Comparison of ENCODE assay signal across 25 cellular contexts in the genomic region with DNA sequence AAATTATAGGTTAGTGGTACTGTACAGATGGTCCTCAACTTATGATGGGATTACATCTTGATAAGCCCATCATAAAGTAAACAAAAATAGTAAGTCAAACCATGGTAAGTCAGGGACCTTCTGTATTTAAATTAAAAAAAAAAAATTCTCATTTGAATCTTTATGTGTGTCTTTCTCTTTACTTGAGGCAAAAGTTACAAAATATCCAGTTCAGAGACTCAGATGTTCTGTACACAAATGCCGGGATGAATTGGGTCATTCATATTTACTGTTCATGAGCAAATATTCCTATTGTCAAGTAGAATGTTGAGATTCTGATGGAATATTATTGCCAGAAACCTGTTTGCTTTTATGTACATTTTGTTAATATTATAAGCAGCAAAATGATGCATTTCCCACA.
"Had no signal": no experiment of that assay in that cellular context is flagged by ENCODE, and none has a peak within 500 bp of the region (broad histone marks: within the 10 kb centered on the region; RNA-seq: fewer than 3 reads in every experiment).

No MANE protein-coding gene starts in this region.

- H3K27me3 ChIP-seq: breast epithelium, right atrium auricular region, spleen, upper lobe of right lung had no signal

- DNase-seq: activated CD4-positive, alpha-beta T cell treated with anti-CD3 and anti-CD28 coated beads, Interleukin-2, amount 10 ng/mL, durations not matched to agents 24 days and 14 days; activated CD4-positive, CD25-positive, alpha-beta regulatory T cell treated with anti-CD3 and anti-CD28 coated beads, Interleukin-2, amount 50 U/mL, for 72 hours; activated CD8-positive, alpha-beta T cell treated with anti-CD3 and anti-CD28 coated beads for 36 hours; activated gamma-delta T cell treated with Interleukin-2 at 50 U/mL for 16 hours; activated naive CD4-positive, alpha-beta T cell treated with anti-CD3 and anti-CD28 coated beads, Interleukin-2, amount 50 U/mL, for 16 hours; activated naive CD8-positive, alpha-beta T cell treated with anti-CD3 and anti-CD28 coated beads, Interleukin-2, amount 50 U/mL, for 24 hours; activated T-cell treated with anti-CD3 and anti-CD28 coated beads, Interleukin-2, amount 50 U/mL, for 4 hours; amygdala; effector CD8-positive, alpha-beta T cell; islet precursor cell; left ventricle myocardium superior; mammary epithelial cell; nephron progenitor cell; nucleus accumbens; spleen; stimulated activated naive CD4-positive, alpha-beta T cell; SW 1271; T-helper 9 cell; upper lobe of right lung; WERI-Rb-1 had no signal

- H3K27me3 Mint-ChIP-seq: activated CD4-positive, alpha-beta T cell treated with anti-CD3 and anti-CD28 coated beads, Interleukin-2, amount 10 ng/mL, durations not matched to agents 24 days and 14 days; activated CD8-positive, alpha-beta T cell treated with anti-CD3 and anti-CD28 coated beads for 36 hours; activated naive CD8-positive, alpha-beta T cell treated with anti-CD3 and anti-CD28 coated beads, Interleukin-2, amount 50 U/mL, for 24 hours; activated T-helper 17 cell treated with anti-CD3 and anti-CD28 coated beads, Interleukin-2, amount 50 U/mL, for 72 hours; central memory CD8-positive, alpha-beta T cell had no signal

- H3K27ac Mint-ChIP-seq: activated CD4-positive, alpha-beta T cell treated with anti-CD3 and anti-CD28 coated beads, Interleukin-2, amount 10 ng/mL, durations not matched to agents 24 days and 14 days; activated CD8-positive, alpha-beta T cell treated with anti-CD3 and anti-CD28 coated beads for 36 hours; activated naive CD8-positive, alpha-beta T cell treated with anti-CD3 and anti-CD28 coated beads, Interleukin-2, amount 50 U/mL, for 24 hours; activated T-helper 17 cell treated with anti-CD3 and anti-CD28 coated beads, Interleukin-2, amount 50 U/mL, for 72 hours; nephron progenitor cell; T-helper 1 cell treated with Interleukin-12 subunit alpha and Interleukin-12 subunit beta and Interleukin-4 antibody, amounts not matched to agents 30 μg/mL and 1 μg/mL, for 36 hours had no signal

- H3K36me3 ChIP-seq: breast epithelium, right atrium auricular region, spleen, upper lobe of right lung, WERI-Rb-1 had no signal

- H3K4me3 ChIP-seq: breast epithelium, spleen, upper lobe of right lung had no signal

- H3K4me3 Mint-ChIP-seq: activated CD4-positive, alpha-beta T cell treated with anti-CD3 and anti-CD28 coated beads, Interleukin-2, amount 10 ng/mL, durations not matched to agents 24 days and 14 days; activated CD8-positive, alpha-beta T cell treated with anti-CD3 and anti-CD28 coated beads for 36 hours; activated naive CD8-positive, alpha-beta T cell treated with anti-CD3 and anti-CD28 coated beads, Interleukin-2, amount 50 U/mL, for 24 hours; activated T-cell treated with anti-CD3 and anti-CD28 coated beads, Interleukin-2, amount 50 U/mL, for 4 hours; activated T-helper 17 cell treated with anti-CD3 and anti-CD28 coated beads, Interleukin-2, amount 50 U/mL, for 72 hours; central memory CD8-positive, alpha-beta T cell; nephron progenitor cell; T-helper 1 cell treated with Interleukin-12 subunit alpha and Interleukin-12 subunit beta and Interleukin-4 antibody, amounts not matched to agents 30 μg/mL and 1 μg/mL, for 36 hours had no signal

- H3K27ac ChIP-seq: breast epithelium, upper lobe of right lung, WERI-Rb-1 had no signal

- H3K9me3 ChIP-seq: breast epithelium, right atrium auricular region, spleen, upper lobe of right lung had no signal

- H3K9me3 Mint-ChIP-seq: activated CD4-positive, alpha-beta T cell treated with anti-CD3 and anti-CD28 coated beads, Interleukin-2, amount 10 ng/mL, durations not matched to agents 24 days and 14 days; activated CD8-positive, alpha-beta T cell treated with anti-CD3 and anti-CD28 coated beads for 36 hours; activated naive CD8-positive, alpha-beta T cell treated with anti-CD3 and anti-CD28 coated beads, Interleukin-2, amount 50 U/mL, for 24 hours; activated T-cell treated with anti-CD3 and anti-CD28 coated beads, Interleukin-2, amount 50 U/mL, for 4 hours; activated T-helper 17 cell treated with anti-CD3 and anti-CD28 coated beads, Interleukin-2, amount 50 U/mL, for 72 hours; central memory CD8-positive, alpha-beta T cell; nephron progenitor cell; T-helper 1 cell treated with Interleukin-12 subunit alpha and Interleukin-12 subunit beta and Interleukin-4 antibody, amounts not matched to agents 30 μg/mL and 1 μg/mL, for 36 hours had no signal

- ATAC-seq: activated CD8-positive, alpha-beta T cell treated with anti-CD3 and anti-CD28 coated beads for 36 hours; activated naive CD8-positive, alpha-beta T cell treated with anti-CD3 and anti-CD28 coated beads, Interleukin-2, amount 50 U/mL, for 24 hours; activated T-cell treated with anti-CD3 and anti-CD28 coated beads, Interleukin-2, amount 50 U/mL, for 4 hours; activated T-helper 17 cell treated with anti-CD3 and anti-CD28 coated beads, Interleukin-2, amount 50 U/mL, for 72 hours; left ventricle myocardium superior; upper lobe of right lung had no signal
